21 cellular contexts compared by ENCODE assay signal in the genomic region with DNA sequence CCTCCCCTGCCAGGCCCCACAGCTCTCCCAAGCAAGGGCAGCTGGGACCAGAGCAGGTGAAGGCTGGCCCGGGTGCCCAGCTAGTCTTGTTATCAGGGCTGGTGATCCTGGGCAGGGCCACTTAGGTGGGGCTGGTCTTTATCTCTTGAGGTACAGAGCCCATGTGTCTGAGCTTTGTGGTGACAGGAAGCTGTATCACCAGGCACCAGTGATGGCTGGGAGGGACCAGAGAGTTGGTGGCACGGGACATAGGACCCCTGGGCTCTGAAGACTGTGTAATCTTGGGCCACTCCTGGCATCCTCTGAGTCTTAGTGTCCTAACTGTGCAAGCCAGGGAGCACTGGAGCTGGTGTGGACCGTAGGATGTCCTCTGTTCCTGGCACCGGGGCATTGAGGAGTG. TPM values are rescaled to one million over a fixed set of nuclear protein-coding genes. Genes with fewer than 3 reads are reported as not detected.
"Had no signal": no experiment of that assay in that cellular context is flagged by ENCODE, and none has a peak within 500 bp of the region (broad histone marks: within the 10 kb centered on the region; RNA-seq: fewer than 3 reads in every experiment).

No MANE protein-coding gene starts in this region.

- DNase-seq: activated CD4-positive, alpha-beta memory T cell treated with anti-CD3 and anti-CD28 coated beads for 36 hours; activated CD4-positive, alpha-beta T cell treated with anti-CD3 and anti-CD28 coated beads for 48 hours; activated naive CD4-positive, alpha-beta T cell treated with anti-CD3 and anti-CD28 coated beads for 36 hours; activated naive CD8-positive, alpha-beta T cell treated with anti-CD3 and anti-CD28 coated beads, Interleukin-2, amount 50 U/mL, for 24 hours; activated T-cell treated with anti-CD3 and anti-CD28 coated beads, Interleukin-2, amount 50 U/mL, for 48 hours; cortex of kidney; endodermal cell; left ventricle myocardium inferior; mammary epithelial cell; midbrain; natural killer cell; stimulated activated CD4-positive, alpha-beta T cell treated with anti-CD3 and anti-CD28 coated beads, Interleukin-2, amount 100 ng/mL, for 48 hours; stimulated activated CD8-positive, alpha-beta memory T cell treated with anti-CD3 and anti-CD28 coated beads, Interleukin-4, amount 100 ng/mL, for 48 hours; stimulated activated naive CD4-positive, alpha-beta T cell treated with Interleukin-2 at 50 U/mL for 16 hours; T-helper 9 cell; upper lobe of right lung had no signal

- H3K4me3 Mint-ChIP-seq: activated CD4-positive, alpha-beta memory T cell treated with anti-CD3 and anti-CD28 coated beads for 36 hours; activated naive CD4-positive, alpha-beta T cell treated with anti-CD3 and anti-CD28 coated beads for 36 hours; activated naive CD8-positive, alpha-beta T cell treated with anti-CD3 and anti-CD28 coated beads, Interleukin-2, amount 50 U/mL, for 24 hours; endodermal cell; natural killer cell had no signal

- H3K9me3 Mint-ChIP-seq: activated CD4-positive, alpha-beta memory T cell treated with anti-CD3 and anti-CD28 coated beads for 36 hours; activated naive CD4-positive, alpha-beta T cell treated with anti-CD3 and anti-CD28 coated beads for 36 hours; activated naive CD8-positive, alpha-beta T cell treated with anti-CD3 and anti-CD28 coated beads, Interleukin-2, amount 50 U/mL, for 24 hours; endodermal cell; natural killer cell had no signal

- ATAC-seq: activated naive CD8-positive, alpha-beta T cell treated with anti-CD3 and anti-CD28 coated beads, Interleukin-2, amount 50 U/mL, for 24 hours; natural killer cell; sciatic nerve; upper lobe of right lung had no signal

- H3K4me1 Mint-ChIP-seq: endodermal cell, natural killer cell had no signal

- H3K27ac Mint-ChIP-seq: activated CD4-positive, alpha-beta memory T cell treated with anti-CD3 and anti-CD28 coated beads for 36 hours; activated naive CD4-positive, alpha-beta T cell treated with anti-CD3 and anti-CD28 coated beads for 36 hours; activated naive CD8-positive, alpha-beta T cell treated with anti-CD3 and anti-CD28 coated beads, Interleukin-2, amount 50 U/mL, for 24 hours; endodermal cell; natural killer cell had no signal

- H3K36me3 Mint-ChIP-seq: activated CD4-positive, alpha-beta memory T cell treated with anti-CD3 and anti-CD28 coated beads for 36 hours; natural killer cell had no signal

- H3K27me3 Mint-ChIP-seq: activated CD4-positive, alpha-beta memory T cell treated with anti-CD3 and anti-CD28 coated beads for 36 hours; activated naive CD8-positive, alpha-beta T cell treated with anti-CD3 and anti-CD28 coated beads, Interleukin-2, amount 50 U/mL, for 24 hours had no signal

RNA-seq across cellular contexts. Expression of a gene that starts 12.8 kb away (rescaled TPM):
- total RNA-seq: activated CD4-positive, alpha-beta memory T cell treated with anti-CD3 and anti-CD28 coated beads for 36 hours; activated naive CD4-positive, alpha-beta T cell treated with anti-CD3 and anti-CD28 coated beads for 36 hours; cerebellum; fibroblast of villous mesenchyme; natural killer cell; smooth muscle cell; T-helper 1 cell treated with Interleukin-12 subunit alpha and Interleukin-12 subunit beta and Interleukin-4 antibody, amounts not matched to agents 30 ng/mL and 1 ng/mL, for 36 hours had no signal
